Comparison of ENCODE assay signal across 1 cellular context in genomic region chr17:50090971-50091950, GRCh38.
TF ChIP-seq lines count a peak whose summit lies in the region.

No MANE protein-coding gene starts in this region.

TF ChIP-seq in SK-N-SH, 30 proteins besides CTCF, POLR2A, EP300 and RAD21 (continued from another document):
- TF ChIP-seq ZBTB33 (IDR thresholded peaks at IDR 0.05; ENCODE audit: borderline replicate concordance, low read depth) (no peak), RFX5 (IDR thresholded peaks at IDR 0.05; ENCODE audit: low read length) (no peak), FOXJ3 (CRISPR knock-in tag; IDR thresholded peaks at IDR 0.05) (no peak), JUND (IDR thresholded peaks at IDR 0.05) (0 out of 2 replicates have a peak, but pooled peaks have one; percentile 22), FOSL2 (IDR thresholded peaks at IDR 0.05; ENCODE audit: borderline replicate concordance, low read depth) (no peak)
